Comparison of ENCODE assay signal across 8 cellular contexts in genomic region chr12:72017054-72017651, GRCh38.
A peak's percentile ranks its signal among the peaks of the same experiment; 100 is the strongest.
DNase-seq lines count a peak whose midpoint lies in the region; ATAC-seq and TF ChIP-seq lines count a peak whose summit lies in the region.

No MANE protein-coding gene starts in this region.

- H3K27me3 Mint-ChIP-seq in CD8-positive, alpha-beta memory T cell: peaks cover 15 to 21% of the 10 kb centered on the region in 2 donors
- H3K27me3 Mint-ChIP-seq in activated CD4-positive, alpha-beta T cell treated with anti-CD3 and anti-CD28 coated beads for 36 hours: peaks cover 16% of the 10 kb centered on the region

- POLR2A ChIA-PET in CD8-positive, alpha-beta memory T cell (lab: Charles Lee): no interaction called here
- POLR2A ChIA-PET in activated CD4-positive, alpha-beta T cell treated with anti-CD3 and anti-CD28 coated beads for 36 hours (lab: Charles Lee): no interaction called here

- H3K4me1 Mint-ChIP-seq in CD8-positive, alpha-beta memory T cell: no peaks in the 10 kb centered on the region
- H3K4me1 Mint-ChIP-seq in activated CD4-positive, alpha-beta T cell treated with anti-CD3 and anti-CD28 coated beads for 36 hours: no peaks in the 10 kb centered on the region

- under 1% methylated on average over 6 of the region's 6 CpGs for WGBS in liver

- H3K4me1 ChIP-seq in CD8-positive, alpha-beta memory T cell (ENCODE audit: insufficient read depth, low read length): no peaks in the 10 kb centered on the region
- no peaks in the 10 kb centered on the region for H3K4me1 ChIP-seq in liver (ENCODE audit: control insufficient read depth in 4 of 4, insufficient read depth in 4 of 4, low read length in 3 of 4)

- no peak overlapping the region for H3K4me3 Mint-ChIP-seq in CD8-positive, alpha-beta memory T cell
- no peak overlapping the region for H3K4me3 Mint-ChIP-seq in activated CD4-positive, alpha-beta T cell treated with anti-CD3 and anti-CD28 coated beads for 36 hours

- peak; percentile 88 to 91 for TF ChIP-seq RAD21 in liver (IDR thresholded peaks at IDR 0.05)

- no peaks in the 10 kb centered on the region for H3K27me3 ChIP-seq in CD8-positive, alpha-beta memory T cell (ENCODE audit: insufficient read depth, low read length, poor library complexity, severe bottlenecking)
- H3K27me3 ChIP-seq in liver (ENCODE audit: control insufficient read depth in 4 of 4, insufficient read depth in 4 of 4, low read length in 3 of 4): peaks cover 0 to 2% (median 0%) of the 10 kb centered on the region in 4 donors

- no peaks in the 10 kb centered on the region for H3K36me3 ChIP-seq in CD8-positive, alpha-beta memory T cell (ENCODE audit: insufficient read depth, low read length)
- no peaks in the 10 kb centered on the region for H3K36me3 ChIP-seq in liver (ENCODE audit: control insufficient read depth in 4 of 4, insufficient read depth in 3 of 4, low read depth in 1 of 4, low read length in 3 of 4)

- H3K9ac ChIP-seq in liver (ENCODE audit: low read depth in 1 of 2, low read length in 2 of 2): no peak overlapping the region

- H3K9me3 Mint-ChIP-seq in CD8-positive, alpha-beta memory T cell: no peaks in the 10 kb centered on the region
- no peaks in the 10 kb centered on the region for H3K9me3 Mint-ChIP-seq in activated CD4-positive, alpha-beta T cell treated with anti-CD3 and anti-CD28 coated beads for 36 hours (ENCODE audit: low read depth)

- peak; percentile 19 to 51 (median 27) for DNase-seq in CD8-positive, alpha-beta memory T cell
- DNase-seq in NCI-H510A (lab: John Stamatoyannopoulos, UW): peak; percentile 46
- peak; percentile 74 for DNase-seq in activated CD4-positive, alpha-beta T cell treated with anti-CD3 and anti-CD28 coated beads for 36 hours
- peak; percentile 86 for DNase-seq in choroid plexus epithelial cell (ENCODE audit: low read depth)
- DNase-seq in stimulated activated CD8-positive, alpha-beta memory T cell treated with anti-CD3 and anti-CD28 coated beads, Interleukin-12 subunit alpha, Interleukin-12 subunit beta, amount 100 ng/mL, for 1 hour (ENCODE audit: low read depth): peak; percentile 28

- H3K27ac Mint-ChIP-seq in CD8-positive, alpha-beta memory T cell: no peak overlapping the region
- H3K27ac Mint-ChIP-seq in activated CD4-positive, alpha-beta T cell treated with anti-CD3 and anti-CD28 coated beads for 36 hours: no peak overlapping the region

- intact Hi-C loops in activated CD4-positive, alpha-beta T cell treated with anti-CD3 and anti-CD28 coated beads for 36 hours (cut with DNase I, micrococcal nuclease): loop anchor here in 1 of 2 experiments (5.0 to 10.0 kb wide), 2 partner anchors 248 to 330 kb away; no protein-coding TSS in a partner anchor

- TF ChIP-seq CTCF in choroid plexus epithelial cell (conservative IDR thresholded peaks at IDR 0.05; ENCODE audit: low read depth, low read length): peak; percentile 89
- peak; percentile 81 for TF ChIP-seq CTCF in liver (IDR thresholded peaks at IDR 0.05; ENCODE audit: low read depth, low read length, missing input control)

- H3K36me3 Mint-ChIP-seq in CD8-positive, alpha-beta memory T cell: no peaks in the 10 kb centered on the region
- H3K36me3 Mint-ChIP-seq in activated CD4-positive, alpha-beta T cell treated with anti-CD3 and anti-CD28 coated beads for 36 hours (ENCODE audit: low read depth): no peaks in the 10 kb centered on the region

- CTCF ChIA-PET in CD8-positive, alpha-beta memory T cell (lab: Charles Lee): interaction anchor here (0.7 to 1.8 kb wide), 6 partner anchors 9 to 33 kb away, joined by 3 to 6 read pairs (median 4); no protein-coding TSS in a partner anchor
- CTCF ChIA-PET in activated CD4-positive, alpha-beta T cell treated with anti-CD3 and anti-CD28 coated beads for 36 hours (lab: Charles Lee): interaction anchor here (0.6 to 1.8 kb wide), 5 partner anchors 9 to 85 kb away, joined by 3 to 7 read pairs (median 4); no protein-coding TSS in a partner anchor

- H3K27ac ChIP-seq in CD8-positive, alpha-beta memory T cell (ENCODE audit: low read depth, low read length): no peak overlapping the region
- H3K27ac ChIP-seq in liver (ENCODE audit: low read depth in 1 of 2, low read length in 2 of 2): no peak overlapping the region

- H3K4me3 ChIP-seq in CD8-positive, alpha-beta memory T cell (ENCODE audit: low read length): no peak overlapping the region
- no peak overlapping the region for H3K4me3 ChIP-seq in choroid plexus epithelial cell (ENCODE audit: low read depth, low read length)
- H3K4me3 ChIP-seq in liver (ENCODE audit: low read depth in 1 of 3, low read length in 3 of 3): no peak overlapping the region

- H3K9me3 ChIP-seq in CD8-positive, alpha-beta memory T cell (ENCODE audit: low read length): no peaks in the 10 kb centered on the region
- no peaks in the 10 kb centered on the region for H3K9me3 ChIP-seq in liver (ENCODE audit: control insufficient read depth in 4 of 4, low read length in 3 of 4)

- ATAC-seq in GM19397 (IDR thresholded peaks at IDR 0.05; ENCODE audit: unreplicated experiment): peak; percentile 98
- ATAC-seq in HG03457 (IDR thresholded peaks at IDR 0.05; ENCODE audit: unreplicated experiment): peak; percentile 96
- ATAC-seq in activated CD4-positive, alpha-beta T cell treated with anti-CD3 and anti-CD28 coated beads for 36 hours: peak; percentile 81

TF ChIP-seq in liver, 16 proteins besides CTCF, POLR2A, EP300 and RAD21:
- TF ChIP-seq EGR1 (IDR thresholded peaks at IDR 0.05; ENCODE audit: low read depth in 2 of 2): no peak
- no peak for TF ChIP-seq FOXA2 (IDR thresholded peaks at IDR 0.05)
- TF ChIP-seq SP1 (IDR thresholded peaks at IDR 0.05): peak; percentile 36
- TF ChIP-seq YY1 (IDR thresholded peaks at IDR 0.05): peak; percentile 12
- no peak for TF ChIP-seq JUND (IDR thresholded peaks at IDR 0.05)
- peak; percentile 53 to 71 for TF ChIP-seq HNF4A (conservative IDR thresholded peaks at IDR 0.05)
- TF ChIP-seq, protein P1, sequence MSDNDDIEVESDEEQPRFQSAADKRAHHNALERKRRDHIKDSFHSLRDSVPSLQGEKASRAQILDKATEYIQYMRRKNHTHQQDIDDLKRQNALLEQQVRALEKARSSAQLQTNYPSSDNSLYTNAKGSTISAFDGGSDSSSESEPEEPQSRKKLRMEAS (IDR thresholded peaks at IDR 0.05): no peak
- peak in 1 of 2 donors; percentile 4 for TF ChIP-seq RXRA (IDR thresholded peaks at IDR 0.05)
- peak; percentile 53 for TF ChIP-seq HNF4G (IDR thresholded peaks at IDR 0.05)

Comparison
In these comparisons a context has a peak if more than half of its experiments do, and no peak if none do; other contexts are left out.
1. DNase-seq: peak in every context shown above with its lines; median percentile 86 in choroid plexus epithelial cell; 74 in activated CD4-positive, alpha-beta T cell treated with anti-CD3 and anti-CD28 coated beads for 36 hours; 46 in NCI-H510A; 28 in stimulated activated CD8-positive, alpha-beta memory T cell treated with anti-CD3 and anti-CD28 coated beads, Interleukin-12 subunit alpha, Interleukin-12 subunit beta, amount 100 ng/mL, for 1 hour; 27 in CD8-positive, alpha-beta memory T cell.